ENCODE assay signal across 8 cellular contexts in the genomic region with DNA sequence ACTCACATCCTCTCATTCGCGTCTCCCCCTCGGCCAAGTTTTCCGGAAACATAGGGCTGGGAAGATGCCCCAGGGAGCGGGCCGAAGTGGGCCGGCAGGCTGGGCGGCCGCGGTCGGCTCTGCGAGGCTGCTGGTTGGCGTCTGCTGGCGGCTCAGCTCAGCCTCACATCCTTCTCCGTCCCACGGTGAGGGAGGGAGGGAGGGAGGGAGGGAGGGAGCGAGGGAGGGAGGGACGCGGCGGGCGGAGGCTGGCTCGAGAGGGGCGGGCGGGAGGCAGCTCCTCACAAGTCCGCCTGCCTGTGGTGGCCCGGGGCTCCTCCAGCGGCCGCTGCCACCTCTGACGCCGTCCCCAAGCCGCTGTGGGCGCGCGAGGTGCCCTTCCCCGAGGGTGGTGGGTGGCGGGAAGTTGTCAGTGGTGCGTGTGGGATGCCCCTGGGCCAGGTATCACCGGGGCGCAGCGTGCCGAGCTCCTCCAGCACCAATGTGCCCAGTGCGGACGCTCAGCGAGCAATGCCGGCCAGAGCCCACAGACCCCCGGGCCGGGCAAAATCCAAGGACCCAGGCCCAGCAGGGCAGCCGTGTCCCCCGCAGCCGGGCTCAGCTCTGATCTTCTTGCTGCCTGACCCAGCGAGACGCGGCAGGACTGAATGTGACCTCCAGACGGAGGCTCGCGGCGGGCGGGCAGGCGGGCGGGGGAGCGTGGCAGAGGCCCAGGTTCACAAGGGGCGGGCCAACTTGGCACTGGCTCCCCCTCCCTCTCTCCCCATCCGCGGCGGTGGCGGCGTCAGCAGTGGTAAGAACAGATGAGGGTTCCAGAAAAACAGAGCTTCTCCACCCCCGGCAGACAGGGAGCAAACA.
DNase-seq lines count a peak whose midpoint lies in the region; ATAC-seq and TF ChIP-seq lines count a peak whose summit lies in the region.

No MANE protein-coding gene starts in this region.

- peak overlapping the region; percentile 14 for H3K27ac Mint-ChIP-seq in T-helper 17 cell

- H3K36me3 Mint-ChIP-seq in T-helper 17 cell (ENCODE audit: low read depth), result peaks cover 2% of the 10 kb centered on the region

- 1 to 12% methylated on average over 12 to 19 of the region's 68 CpGs for WGBS in thyroid gland, 2 donors

- in situ Hi-C loops in ACHN (cut with HindIII; ENCODE audit: low pct_ligation_motif_present, low pct_unique_long_range_greater_than_20kb, low sequenced_read_pairs), result no loop called here

- peak in 1 of 2 donors; percentile 13 for TF ChIP-seq POLR2A in thyroid gland (IDR thresholded peaks at IDR 0.05)

- peaks cover 28% of the 10 kb centered on the region for H3K4me1 Mint-ChIP-seq in T-helper 17 cell

- H3K27ac ChIP-seq in right atrium auricular region (peak overlapping the region; percentile 91 to 94), thyroid gland (peak overlapping the region; percentile 74 to 82 (median 79))

- DNase-seq in ACHN, result peak; percentile 94
- peak; percentile 38 to 52 (median 39) for DNase-seq in T-helper 17 cell
- DNase-seq in anterior cingulate cortex (lab: John Stamatoyannopoulos, UW), result peak in 57 of 58 donors; percentile 45 to 91 (median 83)
- peak; percentile 96 for DNase-seq in right atrium auricular region (ENCODE audit: low spot score)
- peak; percentile 97 for DNase-seq in posterior vena cava (ENCODE audit: low spot score)
- peak; percentile 89 to 90 for DNase-seq in thyroid gland

- H3K9me3 ChIP-seq in T-helper 17 cell (ENCODE audit: control insufficient read depth, low read length, poor library complexity, severe bottlenecking) (no peaks in the 10 kb centered on the region), right atrium auricular region (no peaks in the 10 kb centered on the region), thyroid gland (no peaks in the 10 kb centered on the region)

- peaks cover 5 to 88% of the 10 kb centered on the region in 2 donors for H3K4me1 ChIP-seq in right atrium auricular region
- H3K4me1 ChIP-seq in thyroid gland, result peaks cover 40 to 66% of the 10 kb centered on the region in 2 donors

- intact Hi-C loops in posterior vena cava (cut with DNase I), result loop anchor here in 1 of 2 donors (10.0 kb wide), 1 partner anchor 296 kb away; no protein-coding TSS in a partner anchor
- intact Hi-C loops in thyroid gland (cut with DNase I), result no loop called here

- no peaks in the 10 kb centered on the region for H3K27me3 Mint-ChIP-seq in T-helper 17 cell

- ATAC-seq in HG03354 (IDR thresholded peaks at IDR 0.05; ENCODE audit: poor library complexity, severe bottlenecking, unreplicated experiment) (peak; percentile 39), T-helper 17 cell (peak; percentile 86), GM21423 (IDR thresholded peaks at IDR 0.05; ENCODE audit: unreplicated experiment) (no peak)

- peaks cover 17% of the 10 kb centered on the region for H3K36me3 ChIP-seq in right atrium auricular region
- peaks cover 0 to 13% of the 10 kb centered on the region in 2 donors for H3K36me3 ChIP-seq in thyroid gland

- peak overlapping the region; percentile 43 to 60 for H3K4me3 ChIP-seq in right atrium auricular region
- H3K4me3 ChIP-seq in thyroid gland (replicated peaks in 1 of 3), result peak overlapping the region in 2 of 3 donors; percentile 28 to 36

- TF ChIP-seq CTCF in right atrium auricular region (IDR thresholded peaks at IDR 0.05), result no peak
- peak in 1 of 6 experiments; percentile 17 for TF ChIP-seq CTCF in thyroid gland (IDR thresholded peaks at IDR 0.05)

- peak overlapping the region; percentile 84 for H3K4me3 Mint-ChIP-seq in T-helper 17 cell

- H3K27me3 ChIP-seq in right atrium auricular region (no peaks in the 10 kb centered on the region), thyroid gland (no peaks in the 10 kb centered on the region)

Comparison
In these comparisons a context has a peak if more than half of its experiments do, and no peak if none do; other contexts are left out.
1. DNase-seq: peak in every context shown above with its lines; median percentile 97 in posterior vena cava; 96 in right atrium auricular region; 94 in ACHN; 90 in thyroid gland; 83 in anterior cingulate cortex; 39 in T-helper 17 cell.